Comparison of ENCODE assay signal across 10 cellular contexts in genomic region chr1:40703316-40703715, GRCh38. TPM values are rescaled to one million over a fixed set of nuclear protein-coding genes. Genes with fewer than 3 reads are reported as not detected.
A peak's percentile ranks its signal among the peaks of the same experiment; 100 is the strongest.
DNase-seq lines count a peak whose midpoint lies in the region; ATAC-seq and TF ChIP-seq lines count a peak whose summit lies in the region.
"Had no signal": no experiment of that assay in that cellular context is flagged by ENCODE, and none has a peak within 500 bp of the region (broad histone marks: within the 10 kb centered on the region; RNA-seq: fewer than 3 reads in every experiment).

No MANE protein-coding gene starts in this region.

- no peak overlapping the region for H3K4me3 ChIP-seq in retinal pigment epithelial cell (ENCODE audit: low read length)

- DNase-seq in NOMO-1 treated with DMSO at 0.1 percent for 48 hours (lab: John Stamatoyannopoulos, UW; ENCODE audit: unreplicated experiment) (peak; percentile 36), NOMO-1 treated with dmso at 0.1 percent for 144 hours (lab: John Stamatoyannopoulos, UW; ENCODE audit: unreplicated experiment) (no peak), NCI-H69 (lab: John Stamatoyannopoulos, UW) (peak; percentile 3), dermis blood vessel endothelial cell (peak; percentile 60), retinal pigment epithelial cell (ENCODE audit: low read depth) (peak; percentile 53), Right ventricle myocardium inferior (ENCODE audit: missing footprints) (no peak), NCI-H1436 (lab: John Stamatoyannopoulos, UW) (no peak), left ventricle myocardium superior (no peak)
- DNase-seq: NCI-H2107, nucleus accumbens had no signal

- ATAC-seq in Right ventricle myocardium inferior (no peak), left ventricle myocardium superior (no peak)

- intact Hi-C loops in Right ventricle myocardium inferior (cut with DNase I) (no loop called here), left ventricle myocardium superior (cut with micrococcal nuclease) (no loop called here)

- TF ChIP-seq CTCF in retinal pigment epithelial cell (conservative IDR thresholded peaks at IDR 0.05; ENCODE audit: low read depth, low read length) = no peak

RNA-seq across cellular contexts. Expression of gene NFYC, which starts 11.8 kb away (rescaled TPM):
- total RNA-seq in dermis blood vessel endothelial cell (19.2 and 29.5 TPM in 2 replicates), Right ventricle myocardium inferior (62.3 TPM), left ventricle myocardium superior (78.6 TPM)

RNA-seq across cellular contexts. Expression of gene RIMS3, which starts 37.8 kb away (rescaled TPM):
- total RNA-seq in dermis blood vessel endothelial cell = 0.28 and 0.34 TPM in 2 replicates
- total RNA-seq in Right ventricle myocardium inferior = 1.6 TPM
- 0.92 TPM for total RNA-seq in left ventricle myocardium superior

Comparison
In these comparisons a context has a peak if more than half of its experiments do, and no peak if none do; other contexts are left out.
1. DNase-seq: peak in NOMO-1 treated with DMSO at 0.1 percent for 48 hours (single experiment), NCI-H69 (single experiment), dermis blood vessel endothelial cell (single experiment) and retinal pigment epithelial cell (single experiment); none in NOMO-1 treated with dmso at 0.1 percent for 144 hours (single experiment), Right ventricle myocardium inferior (single experiment), NCI-H1436 (single experiment) and left ventricle myocardium superior (single experiment).